In genomic region chr16:53022374-53022773, GRCh38 we compare ENCODE assay signal across 8 cellular contexts. TPM values are rescaled to one million over a fixed set of nuclear protein-coding genes. Genes with fewer than 3 reads are reported as not detected.
A peak's percentile ranks its signal among the peaks of the same experiment; 100 is the strongest.
DNase-seq lines count a peak whose midpoint lies in the region; ATAC-seq, FAIRE-seq and TF ChIP-seq lines count a peak whose summit lies in the region.

No MANE protein-coding gene starts in this region.

- peak; percentile 17 to 65 (median 58) for TF ChIP-seq CTCF in body of pancreas (IDR thresholded peaks at IDR 0.05)
- peak; percentile 40 to 83 (median 52) for TF ChIP-seq CTCF in keratinocyte (optimal IDR thresholded peaks at IDR 0.05 in 1 of 3, IDR thresholded peaks at IDR 0.05 in 1 of 3, conservative IDR thresholded peaks at IDR 0.05 in 1 of 3; ENCODE audit: extremely low read depth in 1 of 3, insufficient read depth in 2 of 3, low read length in 3 of 3)

- H3K27ac Mint-ChIP-seq in activated CD4-positive, alpha-beta T cell treated with anti-CD3 and anti-CD28 coated beads, Interleukin-2, amount 10 ng/mL, durations not matched to agents 24 days and 14 days, result no peak overlapping the region

- DNase-seq in DMS 273 (lab: John Stamatoyannopoulos, UW; ENCODE audit: unreplicated experiment) (peak; percentile 79), H7 (peak; percentile 64), NCI-H2227 treated with DMSO at 0.1 percent for 48 hours (lab: John Stamatoyannopoulos, UW) (peak; percentile 48), body of pancreas (peak; percentile 26 to 45 (median 32)), keratinocyte (ENCODE audit: low read depth, low spot score) (no peak), urothelium cell line (ENCODE audit: low spot score) (peak; percentile 70), GDM1 (lab: John Stamatoyannopoulos, UW) (no peak)
- DNase-seq in activated CD4-positive, alpha-beta T cell treated with anti-CD3 and anti-CD28 coated beads, Interleukin-2, amount 10 ng/mL, durations not matched to agents 24 days and 14 days, result no peak

- no peak overlapping the region for H3K9ac ChIP-seq in keratinocyte (ENCODE audit: control insufficient read depth, extremely low read depth, insufficient read depth, low read length)

- H2AFZ ChIP-seq in keratinocyte (ENCODE audit: control insufficient read depth, low read length), result no peak overlapping the region

- no peaks in the 10 kb centered on the region for H3K27me3 ChIP-seq in H7 (ENCODE audit: control insufficient read depth, insufficient read depth, low read length)
- no peaks in the 10 kb centered on the region for H3K27me3 ChIP-seq in body of pancreas
- H3K27me3 ChIP-seq in keratinocyte (ENCODE audit: control insufficient read depth, extremely low read depth, insufficient read depth, low read length), result no peaks in the 10 kb centered on the region

- H3K27me3 Mint-ChIP-seq in activated CD4-positive, alpha-beta T cell treated with anti-CD3 and anti-CD28 coated beads, Interleukin-2, amount 10 ng/mL, durations not matched to agents 24 days and 14 days, result no peaks in the 10 kb centered on the region

- 1 to 7% methylated on average over 5 of the region's 5 CpGs for WGBS in body of pancreas, 2 donors

- H3K4me1 ChIP-seq in body of pancreas (no peaks in the 10 kb centered on the region), keratinocyte (ENCODE audit: control insufficient read depth, extremely low read depth, insufficient read depth, low read length) (no peaks in the 10 kb centered on the region)

- no peaks in the 10 kb centered on the region for H3K9me1 ChIP-seq in keratinocyte (ENCODE audit: control insufficient read depth, extremely low read depth, insufficient read depth, low read length)

- H3K27ac ChIP-seq in body of pancreas, result no peak overlapping the region
- H3K27ac ChIP-seq in keratinocyte (ENCODE audit: control insufficient read depth, insufficient read depth, low read length), result no peak overlapping the region

- no peak overlapping the region for H3K4me2 ChIP-seq in keratinocyte (ENCODE audit: control insufficient read depth, extremely low read depth, insufficient read depth, low read depth, low read length)

- H3K36me3 Mint-ChIP-seq in activated CD4-positive, alpha-beta T cell treated with anti-CD3 and anti-CD28 coated beads, Interleukin-2, amount 10 ng/mL, durations not matched to agents 24 days and 14 days (ENCODE audit: low read depth), result no peaks in the 10 kb centered on the region

- TF ChIP-seq POLR2A in body of pancreas (IDR thresholded peaks at IDR 0.05), result no peak

- peak; percentile 46 for FAIRE-seq in keratinocyte (lab: Jason Lieb, UNC)
- FAIRE-seq in urothelium cell line (lab: Jason Lieb, UNC), result no peak

- ATAC-seq in body of pancreas, result no peak

- intact Hi-C loops in body of pancreas (cut with DNase I), result loop anchor here (5.0 kb wide), 1 partner anchor 830 kb away; no protein-coding TSS in a partner anchor
- intact Hi-C loops in activated CD4-positive, alpha-beta T cell treated with anti-CD3 and anti-CD28 coated beads, Interleukin-2, amount 10 ng/mL, durations not matched to agents 24 days and 14 days (cut with micrococcal nuclease), result no loop called here

- no peaks in the 10 kb centered on the region for H3K79me2 ChIP-seq in keratinocyte (ENCODE audit: control insufficient read depth, insufficient read depth, low read length)

- H3K4me3 Mint-ChIP-seq in activated CD4-positive, alpha-beta T cell treated with anti-CD3 and anti-CD28 coated beads, Interleukin-2, amount 10 ng/mL, durations not matched to agents 24 days and 14 days, result no peak overlapping the region

- H3K9me3 Mint-ChIP-seq in activated CD4-positive, alpha-beta T cell treated with anti-CD3 and anti-CD28 coated beads, Interleukin-2, amount 10 ng/mL, durations not matched to agents 24 days and 14 days, result no peaks in the 10 kb centered on the region

- H3K36me3 ChIP-seq in H7 (replicated peaks; ENCODE audit: control insufficient read depth, insufficient read depth, low read length) (no peaks in the 10 kb centered on the region), body of pancreas (replicated peaks in 1 of 2; ENCODE audit: insufficient read depth in 1 of 2, low read depth in 2 of 2) (no peaks in the 10 kb centered on the region), keratinocyte (ENCODE audit: control insufficient read depth in 2 of 2, extremely low read depth in 1 of 2, insufficient read depth in 2 of 2, low read length in 2 of 2) (no peaks in the 10 kb centered on the region)

- H3K4me3 ChIP-seq in H7 (ENCODE audit: insufficient read depth, low read depth, low read length), result no peak overlapping the region
- no peak overlapping the region for H3K4me3 ChIP-seq in body of pancreas
- H3K4me3 ChIP-seq in keratinocyte (ENCODE audit: control insufficient read depth in 2 of 3, extremely low read depth in 1 of 3, insufficient read depth in 2 of 3, low read depth in 1 of 3, low read length in 3 of 3), result no peak overlapping the region

- no peaks in the 10 kb centered on the region for H4K20me1 ChIP-seq in keratinocyte (ENCODE audit: control insufficient read depth, extremely low read depth, insufficient read depth, low read length)

- dilution Hi-C loops in keratinocyte (cut with MboI; ENCODE audit: extremely low pct_ligation_motif_present, low sequenced_read_pairs), result no loop called here

- H3K9me3 ChIP-seq in body of pancreas (no peaks in the 10 kb centered on the region), keratinocyte (ENCODE audit: control insufficient read depth, low read depth, low read length) (no peaks in the 10 kb centered on the region)

- H3K4me1 Mint-ChIP-seq in activated CD4-positive, alpha-beta T cell treated with anti-CD3 and anti-CD28 coated beads, Interleukin-2, amount 10 ng/mL, durations not matched to agents 24 days and 14 days, result peaks cover 3% of the 10 kb centered on the region

RNA-seq across cellular contexts. Expression of gene CHD9NB, which starts 30.3 kb away (rescaled TPM):
- total RNA-seq in H7 (2014; rRNA removed; shearing (Covaris generic)), result 2.0 and 2.1 TPM in 2 replicates
- total RNA-seq in body of pancreas, result 10 to 100 TPM in 1 of 2 donors, 1 to 10 TPM in 1; 3.1 to 12.5 TPM
- 0.53 to 0.89 TPM (median 0.64 TPM) in 3 replicates for polyA plus RNA-seq in keratinocyte
- polyA plus RNA-seq in keratinocyte (2011; ENCODE audit: low read depth), result 0.21 TPM
- polyA plus RNA-seq in keratinocyte (2011; cell fraction: cytosol; rRNA removed), result 0.75 and 0.82 TPM in 2 replicates
- 2.1 TPM in 2 replicates for polyA plus RNA-seq in keratinocyte (2011; cell fraction: nucleus; rRNA removed)
- polyA plus RNA-seq in keratinocyte (2012; ENCODE audit: low replicate concordance), result 0.79 and 1.3 TPM in 2 replicates
- 0.73 to 1.8 TPM (median 1.1 TPM) in 3 replicates for polyA minus RNA-seq in keratinocyte
- not detected for polyA minus RNA-seq in keratinocyte (2011; cell fraction: cytosol; rRNA and poly(A)+ RNA removed)
- polyA minus RNA-seq in keratinocyte (2011; cell fraction: nucleus; rRNA and poly(A)+ RNA removed), result 0.74 and 1.6 TPM in 2 replicates
- 0.14 and 0.16 TPM in 2 replicates for total RNA-seq in activated CD4-positive, alpha-beta T cell treated with anti-CD3 and anti-CD28 coated beads, Interleukin-2, amount 10 ng/mL, durations not matched to agents 24 days and 14 days

RNA-seq across cellular contexts. Expression of gene CHD9, which starts 32.4 kb away (rescaled TPM):
- 12.9 and 15.0 TPM in 2 replicates for total RNA-seq in H7 (2014; rRNA removed; shearing (Covaris generic))
- 10 to 100 TPM; 38.1 to 58.7 TPM for total RNA-seq in body of pancreas
- polyA plus RNA-seq in keratinocyte, result 18.5 to 32.8 TPM (median 24.7 TPM) in 3 replicates
- 66.4 TPM for polyA plus RNA-seq in keratinocyte (2011; ENCODE audit: low read depth)
- 7.3 and 17.0 TPM in 2 replicates for polyA plus RNA-seq in keratinocyte (2011; cell fraction: cytosol; rRNA removed)
- 40.9 and 55.0 TPM in 2 replicates for polyA plus RNA-seq in keratinocyte (2011; cell fraction: nucleus; rRNA removed)
- polyA plus RNA-seq in keratinocyte (2012; ENCODE audit: low replicate concordance), result 13.0 and 14.7 TPM in 2 replicates
- polyA minus RNA-seq in keratinocyte, result 10.3 to 146 TPM (median 105 TPM) in 3 replicates
- polyA minus RNA-seq in keratinocyte (2011; cell fraction: cytosol; rRNA and poly(A)+ RNA removed), result 11.5 TPM
- 64.3 and 116 TPM in 2 replicates for polyA minus RNA-seq in keratinocyte (2011; cell fraction: nucleus; rRNA and poly(A)+ RNA removed)
- total RNA-seq in activated CD4-positive, alpha-beta T cell treated with anti-CD3 and anti-CD28 coated beads, Interleukin-2, amount 10 ng/mL, durations not matched to agents 24 days and 14 days, result 19.6 and 20.7 TPM in 2 replicates

Comparison
In these comparisons a context has a peak if more than half of its experiments do, and no peak if none do; other contexts are left out.
1. DNase-seq: peak in DMS 273 (single experiment), H7 (single experiment), NCI-H2227 treated with DMSO at 0.1 percent for 48 hours (single experiment), body of pancreas (4 of 4) and urothelium cell line (single experiment); none in keratinocyte (single experiment), GDM1 (single experiment) and activated CD4-positive, alpha-beta T cell treated with anti-CD3 and anti-CD28 coated beads, Interleukin-2, amount 10 ng/mL, durations not matched to agents 24 days and 14 days (single experiment).